ENCODE assay signal across 9 cellular contexts in genomic region chrX:19625612-19626011, GRCh38.
A peak's percentile ranks its signal among the peaks of the same experiment; 100 is the strongest.
DNase-seq lines count a peak whose midpoint lies in the region; ATAC-seq and TF ChIP-seq lines count a peak whose summit lies in the region.
"Had no signal": no experiment of that assay in that cellular context is flagged by ENCODE, and none has a peak within 500 bp of the region (broad histone marks: within the 10 kb centered on the region; RNA-seq: fewer than 3 reads in every experiment).

No MANE protein-coding gene starts in this region.

- H3K27ac ChIP-seq in transverse colon (no peak overlapping the region), H9 (ENCODE audit: insufficient read length, low read depth, low read length) (no peak overlapping the region)

- H3K4me3 ChIP-seq in mucosa of descending colon: no peak overlapping the region
- no peak overlapping the region for H3K4me3 ChIP-seq in transverse colon

- TF ChIP-seq CTCF in mucosa of descending colon (IDR thresholded peaks at IDR 0.05) (no peak), transverse colon (IDR thresholded peaks at IDR 0.05) (no peak), H9 (conservative IDR thresholded peaks at IDR 0.05) (no peak)

- no peak overlapping the region for H3K14ac ChIP-seq in H9 (ENCODE audit: insufficient read depth, low read length)

- H3K56ac ChIP-seq in H9 (ENCODE audit: insufficient read length, low read depth, low read length): no peak overlapping the region

- no peaks in the 10 kb centered on the region for H3K23me2 ChIP-seq in H9 (ENCODE audit: insufficient read length, low read depth, low read length, poor library complexity, severe bottlenecking)

- H3K4me1 Mint-ChIP-seq in activated T-cell treated with anti-CD3 and anti-CD28 coated beads, Interleukin-2, amount 50 U/mL, for 72 hours (ENCODE audit: low read depth): peaks cover 66% of the 10 kb centered on the region
- H3K4me1 Mint-ChIP-seq in H9: peaks cover under 1 to 10% of the 10 kb centered on the region in 2 experiments; a peak in 3 of 4 replicates

- TF ChIP-seq POLR2A in transverse colon (IDR thresholded peaks at IDR 0.05): no peak

- no peaks in the 10 kb centered on the region for H3K79me1 ChIP-seq in H9 (ENCODE audit: insufficient read depth, low read depth, low read length, poor library complexity, severe bottlenecking)

- H4K91ac ChIP-seq in H9 (ENCODE audit: insufficient read length, low read depth, low read length): no peak overlapping the region

- H3K9ac ChIP-seq in H9 (ENCODE audit: extremely low read depth, insufficient read length, low read length): no peak overlapping the region

- H3K36me3 ChIP-seq in mucosa of descending colon (ENCODE audit: low read depth) (no peaks in the 10 kb centered on the region), transverse colon (no peaks in the 10 kb centered on the region)

- no peak overlapping the region for H2BK20ac ChIP-seq in H9 (ENCODE audit: low read depth, low read length, poor library complexity, severe bottlenecking)

- no peak overlapping the region for H3T11ph ChIP-seq in H9 (ENCODE audit: low read length)

- no peak overlapping the region for H4K5ac ChIP-seq in H9 (ENCODE audit: insufficient read length, low read depth, low read length)

- H3K23ac ChIP-seq in H9 (ENCODE audit: insufficient read length, low read depth, low read length): no peak overlapping the region

- no peak overlapping the region for H4K8ac ChIP-seq in H9 (replicated peaks; ENCODE audit: insufficient read length, low read depth, low read length)

- H2BK15ac ChIP-seq in H9 (ENCODE audit: low read depth, low read length): no peak overlapping the region

- H3K4ac ChIP-seq in H9 (ENCODE audit: low read depth, low read length): no peak overlapping the region

- intact Hi-C loops in Right ventricle myocardium superior (cut with DNase I): no loop called here
- intact Hi-C loops in cardiac septum (cut with DNase I): loop anchor here (5.0 kb wide), 1 partner anchor 47 kb away; no protein-coding TSS in a partner anchor
- intact Hi-C loops in mucosa of descending colon (cut with DNase I, micrococcal nuclease): no loop called here
- intact Hi-C loops in transverse colon (cut with DNase I; ENCODE audit: low total_unique reads): no loop called here

- H2AFZ ChIP-seq in H9 (ENCODE audit: low read length): no peak overlapping the region

- no peaks in the 10 kb centered on the region for H3K79me2 ChIP-seq in H9 (ENCODE audit: insufficient read depth, low read length)

- no peak overlapping the region for H2BK120ac ChIP-seq in H9 (ENCODE audit: low read depth, low read length, poor library complexity, severe bottlenecking)

- H3K4me1 ChIP-seq in mucosa of descending colon (ENCODE audit: low read depth): peaks cover 11% of the 10 kb centered on the region
- peaks cover 4 to 28% (median 9%) of the 10 kb centered on the region in 4 donors for H3K4me1 ChIP-seq in transverse colon
- no peaks in the 10 kb centered on the region; the same call in 1 of the 2 replicates for H3K4me1 ChIP-seq in H9 (ENCODE audit: insufficient read depth, low read length)

- no peak overlapping the region for H3K18ac ChIP-seq in H9 (ENCODE audit: insufficient read length, low read depth, low read length)

- no peaks in the 10 kb centered on the region for H3K9me3 ChIP-seq in mucosa of descending colon
- H3K9me3 ChIP-seq in transverse colon: no peaks in the 10 kb centered on the region
- H3K9me3 ChIP-seq in H9 (ENCODE audit: control insufficient read depth, low read depth, low read length): peaks cover 24% of the 10 kb centered on the region

- in situ Hi-C loops in transverse colon (cut with MboI; ENCODE audit: low pct_ligation_motif_present in 1 of 4, low pct_unique_long_range_greater_than_20kb in 1 of 4, low sequenced_read_pairs in 3 of 4): no loop called here

- no peak for TF ChIP-seq EP300 in transverse colon (IDR thresholded peaks at IDR 0.05; ENCODE audit: low read depth)

- H3K4me3 Mint-ChIP-seq in activated T-cell treated with anti-CD3 and anti-CD28 coated beads, Interleukin-2, amount 50 U/mL, for 72 hours: peak overlapping the region; percentile 66 to 67
- no peak overlapping the region for H3K4me3 Mint-ChIP-seq in H9
- H3K4me3 Mint-ChIP-seq: brain had no signal

- peaks cover 1 to 2% of the 10 kb centered on the region in 2 donors for H3K36me3 Mint-ChIP-seq in activated T-cell treated with anti-CD3 and anti-CD28 coated beads, Interleukin-2, amount 50 U/mL, for 72 hours (ENCODE audit: insufficient read depth in 2 of 2)
- no peaks in the 10 kb centered on the region; a peak in 1 of 7 replicates for H3K36me3 Mint-ChIP-seq in H9 (ENCODE audit: insufficient read depth in 1 of 3, low read depth in 3 of 3)
- H3K36me3 Mint-ChIP-seq: brain had no signal

- H4K20me1 ChIP-seq in H9 (ENCODE audit: control insufficient read depth, insufficient read depth, insufficient read length): no peaks in the 10 kb centered on the region

- H2BK12ac ChIP-seq in H9 (ENCODE audit: insufficient read length, low read depth, low read length): no peak overlapping the region

- H2AK5ac ChIP-seq in H9 (ENCODE audit: insufficient read length, low read length): no peak overlapping the region

- H3K27me3 Mint-ChIP-seq in activated T-cell treated with anti-CD3 and anti-CD28 coated beads, Interleukin-2, amount 50 U/mL, for 72 hours (ENCODE audit: low read depth): no peaks in the 10 kb centered on the region
- no peaks in the 10 kb centered on the region for H3K27me3 Mint-ChIP-seq in H9 (ENCODE audit: low read depth)
- H3K27me3 Mint-ChIP-seq: brain had no signal

- H3K9me3 Mint-ChIP-seq in activated T-cell treated with anti-CD3 and anti-CD28 coated beads, Interleukin-2, amount 50 U/mL, for 72 hours: no peaks in the 10 kb centered on the region
- H3K9me3 Mint-ChIP-seq in H9: peaks cover 67 to 72% of the 10 kb centered on the region in 2 experiments
- H3K9me3 Mint-ChIP-seq: brain had no signal

- no peak overlapping the region for H2BK5ac ChIP-seq in H9 (ENCODE audit: insufficient read length, low read length)

- ATAC-seq in Right ventricle myocardium superior (ENCODE audit: poor library complexity) (no peak), mucosa of descending colon (peak; percentile 60), GM21825 (IDR thresholded peaks at IDR 0.05; ENCODE audit: unreplicated experiment) (no peak)
- ATAC-seq in activated T-cell treated with anti-CD3 and anti-CD28 coated beads, Interleukin-2, amount 50 U/mL, for 72 hours (replicated peaks in 1 of 2): peak; percentile 89 to 90

- WGBS in transverse colon (ENCODE audit: low coverage in 1 of 2), 2 donors: 71% methylated on average over 6 of the region's 6 CpGs; no CpG with 5 or more reads in 1 of the 2 donors
- WGBS in H9 (ENCODE audit: extremely low coverage, insufficient read length, low lambda C conversion rate): no CpG with 5 or more reads among the region's 6 CpGs

- H3K27me3 ChIP-seq in transverse colon (no peaks in the 10 kb centered on the region), H9 (ENCODE audit: insufficient read depth, low read length) (no peaks in the 10 kb centered on the region)

- H3K27ac Mint-ChIP-seq in activated T-cell treated with anti-CD3 and anti-CD28 coated beads, Interleukin-2, amount 50 U/mL, for 72 hours: peak overlapping the region; percentile 91
- H3K27ac Mint-ChIP-seq in H9: peak overlapping the region in 1 of 3 experiments; percentile 61; a peak in 1 of 7 replicates

- H3K4me2 ChIP-seq in H9 (ENCODE audit: insufficient read depth, insufficient read length, low read length): no peak overlapping the region

- DNase-seq in Right ventricle myocardium superior (peak; percentile 38), cardiac septum (ENCODE audit: low spot score) (no peak), mucosa of descending colon (no peak), transverse colon (peak; percentile 25), ecto neural progenitor cell (ENCODE audit: low spot score) (no peak), H9 (no peak)
- DNase-seq in activated T-cell treated with anti-CD3 and anti-CD28 coated beads, Interleukin-2, amount 50 U/mL, for 72 hours: peak; percentile 69

Comparison
In these comparisons a context has a peak if more than half of its experiments do, and no peak if none do; other contexts are left out.
1. DNase-seq: peak in Right ventricle myocardium superior (single experiment), activated T-cell treated with anti-CD3 and anti-CD28 coated beads, Interleukin-2, amount 50 U/mL, for 72 hours (2 of 2) and transverse colon (single experiment); none in cardiac septum (single experiment), mucosa of descending colon (0 of 3), ecto neural progenitor cell (single experiment) and H9 (single experiment).
2. ATAC-seq: peak in activated T-cell treated with anti-CD3 and anti-CD28 coated beads, Interleukin-2, amount 50 U/mL, for 72 hours (2 of 2) and mucosa of descending colon (single experiment); none in Right ventricle myocardium superior (single experiment) and GM21825 (single experiment).
3. H3K4me3 Mint-ChIP-seq: peak in activated T-cell treated with anti-CD3 and anti-CD28 coated beads, Interleukin-2, amount 50 U/mL, for 72 hours (2 of 2); none in H9 (0 of 2).